Comparison of ENCODE assay signal across 8 cellular contexts in the genomic region with DNA sequence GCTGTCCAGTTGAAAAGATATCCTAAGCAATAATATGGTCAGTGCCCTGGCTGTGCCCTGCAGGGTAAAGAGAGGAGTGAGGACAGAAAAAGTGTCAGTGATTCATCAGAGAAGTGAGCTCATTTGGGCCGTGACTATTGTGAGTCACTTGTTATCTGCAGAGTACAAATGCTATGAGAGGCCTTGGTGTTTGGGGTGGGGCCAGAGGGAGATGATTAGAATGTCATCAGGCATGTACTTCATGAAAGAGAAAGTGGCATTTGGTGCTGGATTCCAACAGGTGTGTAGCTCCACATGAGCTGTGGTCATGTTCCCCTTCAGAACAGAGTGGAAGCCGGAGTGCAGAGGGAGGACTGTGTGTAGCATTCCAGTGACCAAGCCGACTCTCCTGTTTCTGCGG.
DNase-seq lines count a peak whose midpoint lies in the region; ATAC-seq and TF ChIP-seq lines count a peak whose summit lies in the region.

No MANE protein-coding gene starts in this region.

- H3K4me3 ChIP-seq in BE2C (ENCODE audit: low read depth, low read length): no peak overlapping the region

- no peaks in the 10 kb centered on the region for H3K9me3 ChIP-seq in BE2C

- ATAC-seq in GM18868 (IDR thresholded peaks at IDR 0.05; ENCODE audit: unreplicated experiment) (peak; percentile 92), HG03135 (IDR thresholded peaks at IDR 0.05; ENCODE audit: unreplicated experiment) (peak; percentile 80), GM18519 (IDR thresholded peaks at IDR 0.05; ENCODE audit: low FRiP score, unreplicated experiment) (no peak), GM21723 (IDR thresholded peaks at IDR 0.05; ENCODE audit: unreplicated experiment) (no peak)

- no peak for TF ChIP-seq CTCF in BE2C (IDR thresholded peaks at IDR 0.05; ENCODE audit: low read depth, low read length)

- no peaks in the 10 kb centered on the region for H3K27me3 ChIP-seq in BE2C

- no peaks in the 10 kb centered on the region for H3K36me3 ChIP-seq in BE2C

- peaks cover 3% of the 10 kb centered on the region; the same call in 1 of the 2 replicates for H3K4me1 ChIP-seq in BE2C

- peak; percentile 22 for DNase-seq in activated naive CD8-positive, alpha-beta T cell treated with anti-CD3 and anti-CD28 coated beads, Interleukin-2, amount 50 U/mL, for 16 hours (ENCODE audit: low read depth, low spot score)
- DNase-seq in lung microvascular endothelial cell (ENCODE audit: low read depth in 2 of 2) (peak; percentile 66 to 75), BE2C (no peak), NCI-H526 treated with DMSO at 0.1 percent for 48 hours (lab: John Stamatoyannopoulos, UW) (no peak)

Comparison
In these comparisons a context has a peak if more than half of its experiments do, and no peak if none do; other contexts are left out.
1. ATAC-seq: peak in GM18868 (single experiment) and HG03135 (single experiment); none in GM18519 (single experiment) and GM21723 (single experiment).
2. DNase-seq: peak in activated naive CD8-positive, alpha-beta T cell treated with anti-CD3 and anti-CD28 coated beads, Interleukin-2, amount 50 U/mL, for 16 hours (single experiment) and lung microvascular endothelial cell (2 of 2); none in BE2C (single experiment) and NCI-H526 treated with DMSO at 0.1 percent for 48 hours (single experiment).